11 cellular contexts compared by ENCODE assay signal in genomic region chr1:56515898-56516538, GRCh38.
DNase-seq lines count a peak whose midpoint lies in the region; ATAC-seq and TF ChIP-seq lines count a peak whose summit lies in the region.
"Had no signal": no experiment of that assay in that cellular context is flagged by ENCODE, and none has a peak within 500 bp of the region (broad histone marks: within the 10 kb centered on the region; RNA-seq: fewer than 3 reads in every experiment).

No MANE protein-coding gene starts in this region.

- H3K4me3 ChIP-seq in heart left ventricle (no peak overlapping the region), mucosa of rectum (ENCODE audit: low read length in 2 of 2) (peak overlapping the region; percentile 19 to 45), upper lobe of right lung (no peak overlapping the region)
- H3K4me3 ChIP-seq: testis had no signal

- no peaks in the 10 kb centered on the region for H3K9me3 Mint-ChIP-seq in dendritic cell treated with granulocyte-macrophage colony-stimulating factor and Interleukin-4, amounts not matched to agents 40 ng/mL and 50 ng/mL, for 4 days
- H3K9me3 Mint-ChIP-seq in activated T-cell treated with anti-CD3 and anti-CD28 coated beads, Interleukin-2, amount 50 U/mL, for 72 hours: no peaks in the 10 kb centered on the region
- H3K9me3 Mint-ChIP-seq: activated CD4-positive, alpha-beta T cell treated with anti-CD3 and anti-CD28 coated beads, Interleukin-2, amount 10 ng/mL, durations not matched to agents 7 days and 5 days had no signal

- WGBS in heart left ventricle, 4 donors: 88 to 94% (median 93%) methylated on average over 4 of the region's 4 CpGs

- H3K4me1 ChIP-seq in heart left ventricle: peaks cover 9 to 98% (median 60%) of the 10 kb centered on the region in 12 donors
- peaks cover 18 to 19% of the 10 kb centered on the region in 2 donors for H3K4me1 ChIP-seq in mucosa of rectum (ENCODE audit: control insufficient read depth in 2 of 2, insufficient read depth in 2 of 2, low read length in 2 of 2)
- peaks cover 41% of the 10 kb centered on the region for H3K4me1 ChIP-seq in upper lobe of right lung
- H3K4me1 ChIP-seq: testis had no signal

- H3K9me3 ChIP-seq in heart left ventricle: no peaks in the 10 kb centered on the region
- no peaks in the 10 kb centered on the region for H3K9me3 ChIP-seq in mucosa of rectum (ENCODE audit: control insufficient read depth in 2 of 2, low read length in 2 of 2)
- no peaks in the 10 kb centered on the region for H3K9me3 ChIP-seq in upper lobe of right lung
- H3K9me3 ChIP-seq: testis had no signal

- H3K27ac Mint-ChIP-seq in dendritic cell treated with granulocyte-macrophage colony-stimulating factor and Interleukin-4, amounts not matched to agents 40 ng/mL and 50 ng/mL, for 4 days: peak overlapping the region; percentile 80
- no peak overlapping the region for H3K27ac Mint-ChIP-seq in activated T-cell treated with anti-CD3 and anti-CD28 coated beads, Interleukin-2, amount 50 U/mL, for 72 hours
- H3K27ac Mint-ChIP-seq: activated CD4-positive, alpha-beta T cell treated with anti-CD3 and anti-CD28 coated beads, Interleukin-2, amount 10 ng/mL, durations not matched to agents 7 days and 5 days had no signal

- TF ChIP-seq CTCF in heart left ventricle (IDR thresholded peaks at IDR 0.05): no peak
- TF ChIP-seq CTCF in upper lobe of right lung (IDR thresholded peaks at IDR 0.05): no peak

- peaks cover 72% of the 10 kb centered on the region for H3K4me1 Mint-ChIP-seq in dendritic cell treated with granulocyte-macrophage colony-stimulating factor and Interleukin-4, amounts not matched to agents 40 ng/mL and 50 ng/mL, for 4 days (ENCODE audit: low read depth)
- no peaks in the 10 kb centered on the region for H3K4me1 Mint-ChIP-seq in activated T-cell treated with anti-CD3 and anti-CD28 coated beads, Interleukin-2, amount 50 U/mL, for 72 hours (ENCODE audit: low read depth)
- H3K4me1 Mint-ChIP-seq: activated CD4-positive, alpha-beta T cell treated with anti-CD3 and anti-CD28 coated beads, Interleukin-2, amount 10 ng/mL, durations not matched to agents 7 days and 5 days had no signal

- H3K27me3 Mint-ChIP-seq in dendritic cell treated with granulocyte-macrophage colony-stimulating factor and Interleukin-4, amounts not matched to agents 40 ng/mL and 50 ng/mL, for 4 days: peaks cover 14% of the 10 kb centered on the region
- H3K27me3 Mint-ChIP-seq in activated T-cell treated with anti-CD3 and anti-CD28 coated beads, Interleukin-2, amount 50 U/mL, for 72 hours (ENCODE audit: low read depth): no peaks in the 10 kb centered on the region
- H3K27me3 Mint-ChIP-seq: activated CD4-positive, alpha-beta T cell treated with anti-CD3 and anti-CD28 coated beads, Interleukin-2, amount 10 ng/mL, durations not matched to agents 7 days and 5 days had no signal

- no peak for TF ChIP-seq POLR2A in heart left ventricle (IDR thresholded peaks at IDR 0.05)

- H3K27ac ChIP-seq in heart left ventricle (peak overlapping the region in 11 of 12 donors; percentile 16 to 84 (median 46)), mucosa of rectum (ENCODE audit: low read depth in 2 of 2, low read length in 2 of 2) (peak overlapping the region; percentile 70 to 85), upper lobe of right lung (peak overlapping the region; percentile 75)
- H3K27ac ChIP-seq: testis had no signal

- peak in 1 of 4 donors; percentile 6 for ATAC-seq in heart left ventricle
- ATAC-seq in left ventricle myocardium superior: no peak
- no peak for ATAC-seq in upper lobe of right lung
- ATAC-seq in activated T-cell treated with anti-CD3 and anti-CD28 coated beads, Interleukin-2, amount 50 U/mL, for 72 hours (replicated peaks in 1 of 2): no peak
- ATAC-seq in GM18858 (IDR thresholded peaks at IDR 0.05; ENCODE audit: unreplicated experiment): no peak

- H3K9ac ChIP-seq in mucosa of rectum (ENCODE audit: low read depth in 1 of 2, low read length in 2 of 2): peak overlapping the region in 1 of 2 donors; percentile 36

- DNase-seq in heart left ventricle (no peak), left ventricle myocardium superior (no peak), upper lobe of right lung (no peak)
- DNase-seq in activated T-cell treated with anti-CD3 and anti-CD28 coated beads, Interleukin-2, amount 50 U/mL, for 72 hours: no peak
- DNase-seq in stimulated activated CD4-positive, alpha-beta T cell treated with anti-CD3 and anti-CD28 coated beads, Interleukin-4, amount 100 ng/mL, for 24 hours: no peak
- DNase-seq: activated CD4-positive, alpha-beta T cell treated with anti-CD3 and anti-CD28 coated beads, Interleukin-2, amount 10 ng/mL, durations not matched to agents 7 days and 5 days; aorta; testis had no signal

- intact Hi-C loops in heart left ventricle (cut with DNase I) (loop anchor here in 2 of 10 donors (1.0 to 10.0 kb wide), 2 partner anchors 34 to 59 kb away; partner anchors contain the start of gene PLPP3 (in 1 of the 2)), left ventricle myocardium superior (cut with micrococcal nuclease) (loop anchor here (10.0 kb wide), 1 partner anchor 59 kb away; the partner anchor contains the start of gene PLPP3), upper lobe of right lung (cut with DNase I) (no loop called here)
- intact Hi-C loops in dendritic cell treated with granulocyte-macrophage colony-stimulating factor and Interleukin-4, amounts not matched to agents 40 ng/mL and 50 ng/mL, for 4 days (cut with micrococcal nuclease): no loop called here

- H3K4me3 Mint-ChIP-seq in dendritic cell treated with granulocyte-macrophage colony-stimulating factor and Interleukin-4, amounts not matched to agents 40 ng/mL and 50 ng/mL, for 4 days: no peak overlapping the region
- no peak overlapping the region for H3K4me3 Mint-ChIP-seq in activated T-cell treated with anti-CD3 and anti-CD28 coated beads, Interleukin-2, amount 50 U/mL, for 72 hours
- H3K4me3 Mint-ChIP-seq: activated CD4-positive, alpha-beta T cell treated with anti-CD3 and anti-CD28 coated beads, Interleukin-2, amount 10 ng/mL, durations not matched to agents 7 days and 5 days had no signal

- peaks cover 69% of the 10 kb centered on the region for H3K36me3 Mint-ChIP-seq in dendritic cell treated with granulocyte-macrophage colony-stimulating factor and Interleukin-4, amounts not matched to agents 40 ng/mL and 50 ng/mL, for 4 days (ENCODE audit: low read depth)
- no peaks in the 10 kb centered on the region for H3K36me3 Mint-ChIP-seq in activated T-cell treated with anti-CD3 and anti-CD28 coated beads, Interleukin-2, amount 50 U/mL, for 72 hours (ENCODE audit: insufficient read depth in 2 of 2)

- H3K27me3 ChIP-seq in heart left ventricle: no peaks in the 10 kb centered on the region
- no peaks in the 10 kb centered on the region for H3K27me3 ChIP-seq in mucosa of rectum (ENCODE audit: control insufficient read depth in 2 of 2, insufficient read depth in 2 of 2, low read length in 2 of 2)
- H3K27me3 ChIP-seq in upper lobe of right lung: no peaks in the 10 kb centered on the region
- H3K27me3 ChIP-seq: testis had no signal

- peaks cover 0 to 74% (median 39%) of the 10 kb centered on the region in 9 donors for H3K36me3 ChIP-seq in heart left ventricle
- peaks cover 12 to 16% of the 10 kb centered on the region in 2 donors for H3K36me3 ChIP-seq in mucosa of rectum (ENCODE audit: control insufficient read depth in 2 of 2, insufficient read depth in 2 of 2, low read length in 2 of 2)
- peaks cover 36% of the 10 kb centered on the region for H3K36me3 ChIP-seq in upper lobe of right lung

Comparison
In these comparisons a context has a peak if more than half of its experiments do, and no peak if none do; other contexts are left out.
1. H3K4me3 ChIP-seq: peak in mucosa of rectum (2 of 2); none in heart left ventricle (0 of 12) and upper lobe of right lung (single experiment).
2. Peak in every context shown above with its lines, with median percentiles within 50 percentile points of each other: H3K27ac ChIP-seq.